ENCODE assay signal across 8 cellular contexts in genomic region chr16:89828199-89828869, GRCh38. TPM values are rescaled to one million over a fixed set of nuclear protein-coding genes. Genes with fewer than 3 reads are reported as not detected.
A peak's percentile ranks its signal among the peaks of the same experiment; 100 is the strongest.
DNase-seq lines count a peak whose midpoint lies in the region; ATAC-seq and TF ChIP-seq lines count a peak whose summit lies in the region.

SPIRE2 (plus strand) TSS chr16:89828475; CDS start chr16:89828551, 76 bp downstream.

- no peak within 1 kb of the TSS for H3K27ac Mint-ChIP-seq in activated T-helper 1 cell treated with anti-CD3 and anti-CD28 coated beads, Interleukin-12 subunit alpha, Interleukin-12 subunit beta, Interleukin-2, Interleukin-4 antibody, amounts not matched to agents 30 ng/mL and 10 ng/mL and 1 ng/mL, durations not matched to agents 14 hours and 24 hours and 36 hours
- H3K27ac Mint-ChIP-seq in stimulated activated effector memory CD8-positive, alpha-beta T cell treated with anti-CD3 and anti-CD28 coated beads, Interleukin-12 subunit alpha, Interleukin-12 subunit beta, amount 100 ng/mL, for 72 hours = no peak within 1 kb of the TSS

- H3K27ac ChIP-seq in esophagus squamous epithelium = peak within 1 kb of the TSS; percentile 70 to 77 (median 76)

- no peak for TF ChIP-seq CTCF in esophagus squamous epithelium (IDR thresholded peaks at IDR 0.05)

- no peaks in the 10 kb centered on the region for H3K9me3 ChIP-seq in esophagus squamous epithelium

- peaks cover 0 to 7% (median 0%) of the 10 kb centered on the region in 4 donors for H3K27me3 ChIP-seq in esophagus squamous epithelium

- H3K4me1 ChIP-seq in esophagus squamous epithelium = peaks cover 10 to 24% (median 14%) of the 10 kb centered on the region in 3 donors

- H3K9me3 Mint-ChIP-seq in activated T-helper 1 cell treated with anti-CD3 and anti-CD28 coated beads, Interleukin-12 subunit alpha, Interleukin-12 subunit beta, Interleukin-2, Interleukin-4 antibody, amounts not matched to agents 30 ng/mL and 10 ng/mL and 1 ng/mL, durations not matched to agents 14 hours and 24 hours and 36 hours = no peaks in the 10 kb centered on the region
- no peaks in the 10 kb centered on the region for H3K9me3 Mint-ChIP-seq in stimulated activated effector memory CD8-positive, alpha-beta T cell treated with anti-CD3 and anti-CD28 coated beads, Interleukin-12 subunit alpha, Interleukin-12 subunit beta, amount 100 ng/mL, for 72 hours

- DNase-seq in AG20443 (ENCODE audit: low spot score) (peak; percentile 91), OCI-M1 (lab: John Stamatoyannopoulos, UW) (peak; percentile 89), esophagus squamous epithelium (lab: John Stamatoyannopoulos, UW) (no peak), myocyte (ENCODE audit: low read depth) (peak; percentile 82), NCI-H446 treated with DMSO at 0.1 percent for 48 hours (lab: John Stamatoyannopoulos, UW) (no peak)
- peak; percentile 76 for DNase-seq in activated T-helper 1 cell treated with anti-CD3 and anti-CD28 coated beads, Interleukin-12 subunit alpha, Interleukin-12 subunit beta, Interleukin-2, Interleukin-4 antibody, amounts not matched to agents 30 ng/mL and 10 ng/mL and 1 ng/mL, durations not matched to agents 14 hours and 24 hours and 36 hours (ENCODE audit: low spot score)
- DNase-seq in stimulated activated effector memory CD8-positive, alpha-beta T cell treated with anti-CD3 and anti-CD28 coated beads, Interleukin-12 subunit alpha, Interleukin-12 subunit beta, amount 100 ng/mL, for 72 hours (ENCODE audit: low spot score in 2 of 2) = peak; percentile 58 to 81

- ATAC-seq in GM21825 (IDR thresholded peaks at IDR 0.05; ENCODE audit: unreplicated experiment) = peak; percentile 58
- ATAC-seq in stimulated activated effector memory CD8-positive, alpha-beta T cell treated with anti-CD3 and anti-CD28 coated beads, Interleukin-12 subunit alpha, Interleukin-12 subunit beta, amount 100 ng/mL, for 72 hours = peak; percentile 93

- H3K27me3 Mint-ChIP-seq in activated T-helper 1 cell treated with anti-CD3 and anti-CD28 coated beads, Interleukin-12 subunit alpha, Interleukin-12 subunit beta, Interleukin-2, Interleukin-4 antibody, amounts not matched to agents 30 ng/mL and 10 ng/mL and 1 ng/mL, durations not matched to agents 14 hours and 24 hours and 36 hours (ENCODE audit: insufficient read depth) = peaks cover 40% of the 10 kb centered on the region

- H3K4me3 Mint-ChIP-seq in activated T-helper 1 cell treated with anti-CD3 and anti-CD28 coated beads, Interleukin-12 subunit alpha, Interleukin-12 subunit beta, Interleukin-2, Interleukin-4 antibody, amounts not matched to agents 30 ng/mL and 10 ng/mL and 1 ng/mL, durations not matched to agents 14 hours and 24 hours and 36 hours = peak within 1 kb of the TSS; percentile 75
- H3K4me3 Mint-ChIP-seq in stimulated activated effector memory CD8-positive, alpha-beta T cell treated with anti-CD3 and anti-CD28 coated beads, Interleukin-12 subunit alpha, Interleukin-12 subunit beta, amount 100 ng/mL, for 72 hours = peak within 1 kb of the TSS; percentile 38

- no peaks in the 10 kb centered on the region for H3K36me3 Mint-ChIP-seq in activated T-helper 1 cell treated with anti-CD3 and anti-CD28 coated beads, Interleukin-12 subunit alpha, Interleukin-12 subunit beta, Interleukin-2, Interleukin-4 antibody, amounts not matched to agents 30 ng/mL and 10 ng/mL and 1 ng/mL, durations not matched to agents 14 hours and 24 hours and 36 hours (ENCODE audit: low read depth)
- peaks cover 6% of the 10 kb centered on the region for H3K36me3 Mint-ChIP-seq in stimulated activated effector memory CD8-positive, alpha-beta T cell treated with anti-CD3 and anti-CD28 coated beads, Interleukin-12 subunit alpha, Interleukin-12 subunit beta, amount 100 ng/mL, for 72 hours

- intact Hi-C loops in activated T-helper 1 cell treated with anti-CD3 and anti-CD28 coated beads, Interleukin-12 subunit alpha, Interleukin-12 subunit beta, Interleukin-2, Interleukin-4 antibody, amounts not matched to agents 30 ng/mL and 10 ng/mL and 1 ng/mL, durations not matched to agents 14 hours and 24 hours and 36 hours (cut with micrococcal nuclease) = loop anchor here (1.0 kb wide), 4 partner anchors 12 to 128 kb away; partner anchors contain the start of gene FANCA
- intact Hi-C loops in esophagus squamous epithelium (cut with DNase I) = no loop called here

- no peak for TF ChIP-seq POLR2A in esophagus squamous epithelium (IDR thresholded peaks at IDR 0.05)

- 0 to 8% methylated on average over 2 of the region's 98 CpGs for WGBS in esophagus squamous epithelium, 2 donors

- H3K4me1 Mint-ChIP-seq in activated T-helper 1 cell treated with anti-CD3 and anti-CD28 coated beads, Interleukin-12 subunit alpha, Interleukin-12 subunit beta, Interleukin-2, Interleukin-4 antibody, amounts not matched to agents 30 ng/mL and 10 ng/mL and 1 ng/mL, durations not matched to agents 14 hours and 24 hours and 36 hours (ENCODE audit: low read depth) = no peaks in the 10 kb centered on the region
- no peaks in the 10 kb centered on the region for H3K4me1 Mint-ChIP-seq in stimulated activated effector memory CD8-positive, alpha-beta T cell treated with anti-CD3 and anti-CD28 coated beads, Interleukin-12 subunit alpha, Interleukin-12 subunit beta, amount 100 ng/mL, for 72 hours

- H3K36me3 ChIP-seq in esophagus squamous epithelium = no peaks in the 10 kb centered on the region

- peak within 1 kb of the TSS; percentile 54 to 77 (median 60) for H3K4me3 ChIP-seq in esophagus squamous epithelium

RNA-seq across cellular contexts. Expression of gene SPIRE2, which starts in this region (rescaled TPM):
- 1.5 and 2.7 TPM in 2 replicates for total RNA-seq in activated T-helper 1 cell treated with anti-CD3 and anti-CD28 coated beads, Interleukin-12 subunit alpha, Interleukin-12 subunit beta, Interleukin-2, Interleukin-4 antibody, amounts not matched to agents 30 ng/mL and 10 ng/mL and 1 ng/mL, durations not matched to agents 14 hours and 24 hours and 36 hours
- total RNA-seq in esophagus squamous epithelium = 1 to 10 TPM; 3.4 to 9.6 (median 4.3) TPM
- total RNA-seq in myocyte = 2.3 and 2.4 TPM in 2 replicates
- 2.6 TPM for polyA plus RNA-seq in myocyte (2012)

Comparison
In these comparisons a context has a peak if more than half of its experiments do, and no peak if none do; other contexts are left out.
1. DNase-seq: peak in AG20443 (single experiment), OCI-M1 (single experiment), activated T-helper 1 cell treated with anti-CD3 and anti-CD28 coated beads, Interleukin-12 subunit alpha, Interleukin-12 subunit beta, Interleukin-2, Interleukin-4 antibody, amounts not matched to agents 30 ng/mL and 10 ng/mL and 1 ng/mL, durations not matched to agents 14 hours and 24 hours and 36 hours (single experiment), myocyte (single experiment) and stimulated activated effector memory CD8-positive, alpha-beta T cell treated with anti-CD3 and anti-CD28 coated beads, Interleukin-12 subunit alpha, Interleukin-12 subunit beta, amount 100 ng/mL, for 72 hours (2 of 2); none in esophagus squamous epithelium (single experiment) and NCI-H446 treated with DMSO at 0.1 percent for 48 hours (single experiment).